In the genomic region with DNA sequence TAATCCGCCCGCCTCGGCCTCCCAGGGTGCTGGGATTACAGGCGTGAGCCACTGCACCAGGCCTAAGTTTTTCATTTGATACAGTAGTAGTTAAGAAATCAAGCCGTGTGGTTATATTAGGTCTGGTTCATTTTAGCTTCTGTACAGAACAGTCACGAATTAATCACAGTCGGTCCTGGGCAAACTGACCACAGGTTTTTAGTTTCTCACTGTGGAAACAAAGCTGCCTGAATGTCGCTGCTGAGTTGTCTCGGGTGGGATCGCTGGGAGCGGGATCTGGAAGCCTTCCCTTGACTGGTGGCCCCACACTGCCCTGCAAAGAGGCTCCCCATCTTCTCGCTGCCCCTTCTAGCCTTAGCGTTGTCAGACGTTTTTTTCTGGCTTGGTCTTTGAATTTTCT, we compare ENCODE assay signal across 16 cellular contexts. TPM values are rescaled to one million over a fixed set of nuclear protein-coding genes. Genes with fewer than 3 reads are reported as not detected.
DNase-seq lines count a peak whose midpoint lies in the region; ATAC-seq and TF ChIP-seq lines count a peak whose summit lies in the region.
"Had no signal": no experiment of that assay in that cellular context is flagged by ENCODE, and none has a peak within 500 bp of the region (broad histone marks: within the 10 kb centered on the region; RNA-seq: fewer than 3 reads in every experiment).

No MANE protein-coding gene starts in this region.

- peak overlapping the region in 4 of 6 donors; percentile 22 to 69 (median 32) for H3K27ac Mint-ChIP-seq in naive B cell
- H3K27ac Mint-ChIP-seq in activated CD4-positive, alpha-beta memory T cell treated with anti-CD3 and anti-CD28 coated beads, Interleukin-2, amount 10 ng/mL, durations not matched to agents 7 days and 5 days, result no peak overlapping the region

- no peaks in the 10 kb centered on the region for H3K27me3 Mint-ChIP-seq in naive B cell
- no peaks in the 10 kb centered on the region for H3K27me3 Mint-ChIP-seq in activated CD4-positive, alpha-beta memory T cell treated with anti-CD3 and anti-CD28 coated beads, Interleukin-2, amount 10 ng/mL, durations not matched to agents 7 days and 5 days
- H3K27me3 Mint-ChIP-seq: CD4-positive, alpha-beta memory T cell had no signal

- ATAC-seq in naive B cell (ENCODE audit: low read depth in 2 of 2), result no peak
- ATAC-seq in HG03520 (IDR thresholded peaks at IDR 0.05; ENCODE audit: unreplicated experiment), result no peak

- POLR2A ChIA-PET in activated CD4-positive, alpha-beta memory T cell treated with anti-CD3 and anti-CD28 coated beads, Interleukin-2, amount 10 ng/mL, durations not matched to agents 7 days and 5 days (lab: Charles Lee), result no interaction called here
- POLR2A ChIA-PET in GM10248 (lab: Yijun Ruan, JAX), result no interaction called here

- peaks cover 0 to 10% of the 10 kb centered on the region in 2 donors for H3K36me3 Mint-ChIP-seq in naive B cell
- peaks cover 49% of the 10 kb centered on the region for H3K36me3 Mint-ChIP-seq in activated CD4-positive, alpha-beta memory T cell treated with anti-CD3 and anti-CD28 coated beads, Interleukin-2, amount 10 ng/mL, durations not matched to agents 7 days and 5 days (ENCODE audit: low read depth)

- peak; percentile 1 for DNase-seq in stimulated activated CD4-positive, alpha-beta T cell treated with anti-CD3 and anti-CD28 coated beads, Interleukin-15, amount 100 ng/mL, for 24 hours
- DNase-seq in stimulated activated CD4-positive, alpha-beta T cell treated with anti-CD3 and anti-CD28 coated beads, Interleukin-1b, Interleukin-23, amount 100 ng/mL, for 48 hours, result no peak
- DNase-seq in astrocyte of the hippocampus (ENCODE audit: low read depth, low spot score) (peak; percentile 65), naive B cell (no peak), nucleus accumbens (lab: John Stamatoyannopoulos, UW) (no peak), GM10248 (ENCODE audit: extremely low spot score) (no peak)
- DNase-seq in activated CD4-positive, alpha-beta memory T cell treated with anti-CD3 and anti-CD28 coated beads, Interleukin-2, amount 10 ng/mL, durations not matched to agents 7 days and 5 days, result no peak
- DNase-seq: CD4-positive, alpha-beta memory T cell; DMS79 treated with DMSO at 0.1 percent for 48 hours; MG63; NCI-H1105; NCI-H187; NCI-H446 treated with DMSO at 0.1 percent for 48 hours; NCI-H748 treated with DMSO at 0.1 percent for 48 hours had no signal

- H3K4me1 Mint-ChIP-seq in naive B cell, result peaks cover 13 to 19% (median 17%) of the 10 kb centered on the region in 3 donors
- peaks cover 23% of the 10 kb centered on the region for H3K4me1 Mint-ChIP-seq in activated CD4-positive, alpha-beta memory T cell treated with anti-CD3 and anti-CD28 coated beads, Interleukin-2, amount 10 ng/mL, durations not matched to agents 7 days and 5 days

- H3K9me3 Mint-ChIP-seq in naive B cell, result peaks cover 0 to 4% (median 0%) of the 10 kb centered on the region in 7 donors
- no peaks in the 10 kb centered on the region for H3K9me3 Mint-ChIP-seq in activated CD4-positive, alpha-beta memory T cell treated with anti-CD3 and anti-CD28 coated beads, Interleukin-2, amount 10 ng/mL, durations not matched to agents 7 days and 5 days

- H3K4me3 Mint-ChIP-seq in naive B cell, result no peak overlapping the region
- no peak overlapping the region for H3K4me3 Mint-ChIP-seq in activated CD4-positive, alpha-beta memory T cell treated with anti-CD3 and anti-CD28 coated beads, Interleukin-2, amount 10 ng/mL, durations not matched to agents 7 days and 5 days
- H3K4me3 Mint-ChIP-seq: CD4-positive, alpha-beta memory T cell had no signal

- CTCF ChIA-PET in activated CD4-positive, alpha-beta memory T cell treated with anti-CD3 and anti-CD28 coated beads, Interleukin-2, amount 10 ng/mL, durations not matched to agents 7 days and 5 days (lab: Charles Lee), result no interaction called here
- CTCF ChIA-PET in GM10248 (lab: Yijun Ruan, JAX), result no interaction called here

- no peak for TF ChIP-seq CTCF in GM10248 (IDR thresholded peaks at IDR 0.05; ENCODE audit: control extremely low read depth, extremely low read depth, low read depth, missing control alignments)

RNA-seq across cellular contexts. Expression of a gene that starts 18.6 kb away (rescaled TPM):
- polyA plus RNA-seq in naive B cell (ENCODE audit: low read depth in 6 of 6), result 10 to 100 TPM; 11.3 to 62.0 (median 31.7) TPM
- total RNA-seq in activated CD4-positive, alpha-beta memory T cell treated with anti-CD3 and anti-CD28 coated beads, Interleukin-2, amount 10 ng/mL, durations not matched to agents 7 days and 5 days, result 10 to 100 TPM; 36.3 to 36.6 TPM

RNA-seq across cellular contexts. Expression of a gene that starts 32.1 kb away (rescaled TPM):
- polyA plus RNA-seq in naive B cell (ENCODE audit: low read depth in 6 of 6), result under 1 TPM in 5 of 6 donors, not detected in 1; 0.16 to 0.69 (median 0.60) TPM
- total RNA-seq in activated CD4-positive, alpha-beta memory T cell treated with anti-CD3 and anti-CD28 coated beads, Interleukin-2, amount 10 ng/mL, durations not matched to agents 7 days and 5 days, result 10 to 100 TPM; 16.5 to 16.7 TPM

RNA-seq across cellular contexts. Expression of a gene that starts 41.8 kb away (rescaled TPM):
- polyA plus RNA-seq in naive B cell (ENCODE audit: low read depth in 6 of 6), result 1 to 10 TPM; 2.0 to 7.1 (median 5.8) TPM
- total RNA-seq in activated CD4-positive, alpha-beta memory T cell treated with anti-CD3 and anti-CD28 coated beads, Interleukin-2, amount 10 ng/mL, durations not matched to agents 7 days and 5 days, result 10 to 100 TPM; 18.3 to 21.0 TPM
- total RNA-seq: SK-MEL-5 had no signal

RNA-seq across cellular contexts. Expression of a gene that starts 42.7 kb away (rescaled TPM):
- polyA plus RNA-seq in naive B cell (ENCODE audit: low read depth in 6 of 6), result 1 to 10 TPM in 5 of 6 donors, under 1 TPM in 1; 0.23 to 4.2 (median 3.3) TPM
- 10 to 100 TPM; 58.6 to 59.7 TPM for total RNA-seq in activated CD4-positive, alpha-beta memory T cell treated with anti-CD3 and anti-CD28 coated beads, Interleukin-2, amount 10 ng/mL, durations not matched to agents 7 days and 5 days

RNA-seq across cellular contexts. Expression of a gene that starts 43.3 kb away (rescaled TPM):
- 10 to 100 TPM; 46.4 to 83.8 (median 66.9) TPM for polyA plus RNA-seq in naive B cell (ENCODE audit: low read depth in 6 of 6)
- 10 to 100 TPM; 58.4 to 60.4 TPM for total RNA-seq in activated CD4-positive, alpha-beta memory T cell treated with anti-CD3 and anti-CD28 coated beads, Interleukin-2, amount 10 ng/mL, durations not matched to agents 7 days and 5 days

Comparison
In these comparisons a context has a peak if more than half of its experiments do, and no peak if none do; other contexts are left out.
1. DNase-seq: peak in stimulated activated CD4-positive, alpha-beta T cell treated with anti-CD3 and anti-CD28 coated beads, Interleukin-15, amount 100 ng/mL, for 24 hours (single experiment) and astrocyte of the hippocampus (single experiment); none in stimulated activated CD4-positive, alpha-beta T cell treated with anti-CD3 and anti-CD28 coated beads, Interleukin-1b, Interleukin-23, amount 100 ng/mL, for 48 hours (single experiment), naive B cell (single experiment), nucleus accumbens (0 of 56), activated CD4-positive, alpha-beta memory T cell treated with anti-CD3 and anti-CD28 coated beads, Interleukin-2, amount 10 ng/mL, durations not matched to agents 7 days and 5 days (single experiment) and GM10248 (single experiment).